Comparison of ENCODE assay signal across 11 cellular contexts in the genomic region with DNA sequence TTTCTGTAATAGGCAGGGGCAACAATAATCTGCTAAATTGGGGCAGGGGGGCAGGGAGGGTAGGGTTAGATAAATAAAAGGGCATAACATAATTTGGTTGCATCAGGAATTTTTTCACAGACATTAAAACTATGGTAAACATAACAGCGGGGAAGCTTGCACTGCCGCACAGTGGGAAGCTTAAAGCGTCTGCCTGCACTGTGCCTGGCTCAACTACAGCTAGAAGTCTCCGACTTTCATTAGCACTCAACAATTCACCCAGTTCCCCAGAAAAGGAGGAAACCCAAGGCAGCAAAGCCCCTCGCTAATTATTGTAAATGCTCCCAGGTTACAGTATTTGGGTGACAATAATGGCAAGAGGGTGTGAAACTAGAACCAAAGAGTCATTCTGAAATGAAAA.
"Had no signal": no experiment of that assay in that cellular context is flagged by ENCODE, and none has a peak within 500 bp of the region (broad histone marks: within the 10 kb centered on the region; RNA-seq: fewer than 3 reads in every experiment).

No MANE protein-coding gene starts in this region.

- H3K27me3 ChIP-seq: pancreas, tibial artery, vagina had no signal

- H3K27ac ChIP-seq: pancreas, skin epidermis, tibial artery, vagina had no signal

- H3K36me3 ChIP-seq: pancreas, tibial artery, vagina had no signal

- H3K4me1 ChIP-seq: pancreas, tibial artery, vagina had no signal

- DNase-seq: activated B cell treated with CpG ODN at 0.5 μM for 24 hours; activated CD4-positive, alpha-beta T cell treated with anti-CD3 and anti-CD28 coated beads, Interleukin-2, amount 50 U/mL, for 1 hour; effector memory CD8-positive, alpha-beta T cell; mammary epithelial cell; pancreas; tibial artery had no signal

- H3K4me3 ChIP-seq: pancreas, skin epidermis, tibial artery, vagina had no signal

- ATAC-seq: effector memory CD8-positive, alpha-beta T cell; left lobe of liver; pancreas; stimulated activated effector memory CD8-positive, alpha-beta T cell treated with anti-CD3 and anti-CD28 coated beads, Interleukin-12 subunit alpha, Interleukin-12 subunit beta, amount 100 ng/mL, for 72 hours had no signal

- FAIRE-seq: islet of Langerhans, pancreas had no signal

- H3K9me3 ChIP-seq: pancreas, tibial artery, vagina had no signal
